5 cellular contexts compared by ENCODE assay signal in genomic region chr5:15424769-15425168, GRCh38.
"Had no signal": no experiment of that assay in that cellular context is flagged by ENCODE, and none has a peak within 500 bp of the region (broad histone marks: within the 10 kb centered on the region; RNA-seq: fewer than 3 reads in every experiment).

No MANE protein-coding gene starts in this region.

- H2AFZ ChIP-seq: GM23248 had no signal

- DNase-seq: GM23248, H9, HCEC 1CT, KBM-7 had no signal

- H3K27me3 Mint-ChIP-seq: IgD-negative memory B cell had no signal

- H3K4me1 Mint-ChIP-seq: IgD-negative memory B cell had no signal

- H3K27ac ChIP-seq: GM23248 had no signal

- H3K4me3 ChIP-seq: GM23248 had no signal

- H3K4me3 Mint-ChIP-seq: H9, IgD-negative memory B cell had no signal

- H3K9me3 Mint-ChIP-seq: H9 had no signal
